Comparison of ENCODE assay signal across 16 cellular contexts in genomic region chr7:24966802-24967201, GRCh38. TPM values are rescaled to one million over a fixed set of nuclear protein-coding genes. Genes with fewer than 3 reads are reported as not detected.
DNase-seq lines count a peak whose midpoint lies in the region; ATAC-seq, FAIRE-seq and TF ChIP-seq lines count a peak whose summit lies in the region.
"Had no signal": no experiment of that assay in that cellular context is flagged by ENCODE, and none has a peak within 500 bp of the region (broad histone marks: within the 10 kb centered on the region; RNA-seq: fewer than 3 reads in every experiment).

No MANE protein-coding gene starts in this region.

- no peak overlapping the region for H2AFZ ChIP-seq in Loucy (ENCODE audit: low read length)
- no peak overlapping the region for H2AFZ ChIP-seq in GM12878 (ENCODE audit: control insufficient read depth, low read depth, low read length)

- no peaks in the 10 kb centered on the region for H3K9me3 ChIP-seq in Loucy (ENCODE audit: insufficient read depth, low read depth, low read length)
- H3K9me3 ChIP-seq in GM12878 (replicated peaks; ENCODE audit: control insufficient read depth, insufficient read depth, low read length), result no peaks in the 10 kb centered on the region
- H3K9me3 ChIP-seq: body of pancreas, heart left ventricle, thoracic aorta had no signal

- SMC1A ChIA-PET in GM12878 (lab: Charles Lee; ENCODE audit: uncharacterized antibody, unreplicated experiment), result interaction anchor here (1.2 to 12.8 kb wide), 17 partner anchors 11 to 145 kb away, joined by 3 to 189 read pairs (median 6); partner anchors contain the start of gene OSBPL3

- intact Hi-C loops in Calu3 (cut with micrococcal nuclease; ENCODE audit: unreplicated experiment) (loop anchor here (5.0 kb wide), 1 partner anchor 125 kb away; no protein-coding TSS in a partner anchor), GM12878 (cut with micrococcal nuclease; ENCODE audit: unreplicated experiment) (loop anchor here (1.0 to 10.0 kb wide), 4 partner anchors 68 to 1372 kb away; partner anchors contain the start of gene CCDC126)

- in situ Hi-C loops in GM12878 (cut with MboI), result no loop called here

- H4K20me1 ChIP-seq in Loucy (ENCODE audit: insufficient read depth, low read length, poor library complexity, severe bottlenecking) (peaks cover 66% of the 10 kb centered on the region), GM12878 (ENCODE audit: control insufficient read depth, insufficient read depth) (no peaks in the 10 kb centered on the region)

- no peak for TF ChIP-seq RAD21 in GM12878 (IDR thresholded peaks at IDR 0.05; ENCODE audit: insufficient read depth, low read depth, low read length)

- H3K9ac ChIP-seq in Loucy (ENCODE audit: low read depth, low read length, poor library complexity, severe bottlenecking) (peak overlapping the region; percentile 31), GM12878 (ENCODE audit: control insufficient read depth, insufficient read depth, low read length) (no peak overlapping the region)

- TF ChIP-seq CTCF in Calu3 (IDR thresholded peaks at IDR 0.05; ENCODE audit: unreplicated experiment), result no peak
- no peak for TF ChIP-seq CTCF in Loucy (conservative IDR thresholded peaks at IDR 0.05; ENCODE audit: low read length)
- no peak for TF ChIP-seq CTCF in GM12878 (IDR thresholded peaks at IDR 0.05 in 2 of 3, conservative IDR thresholded peaks at IDR 0.05 in 1 of 3; ENCODE audit: control insufficient read depth in 2 of 3, extremely low read depth in 1 of 3, insufficient read depth in 1 of 3, low read depth in 3 of 3, low read length in 3 of 3)

- TF ChIP-seq EP300 in GM12878 (IDR thresholded peaks at IDR 0.05; ENCODE audit: borderline replicate concordance in 1 of 2, control insufficient read depth in 1 of 2, low read depth in 2 of 2, low read length in 2 of 2), result no peak

- CTCF ChIA-PET in Calu3 (lab: Charles Lee), result interaction anchor here (0.5 to 1.8 kb wide), 6 partner anchors 9 to 138 kb away, joined by 3 to 6 read pairs (median 4); no protein-coding TSS in a partner anchor
- CTCF ChIA-PET in GM12878 (lab: Yijun Ruan, JAX), result interaction anchor here (0.9 to 2.8 kb wide), 12 partner anchors 13 to 154 kb away, joined by 3 to 43 read pairs (median 4); partner anchors contain the start of gene OSBPL3

- DNase-seq in Calu3, result no peak
- DNase-seq in GM12878 (ENCODE audit: low read depth, low spot score), result no peak
- no peak for DNase-seq in memory B cell (ENCODE audit: low spot score in 2 of 2)
- no peak for DNase-seq in kidney glomerular epithelial cell (lab: John Stamatoyannopoulos, UW)
- DNase-seq in cerebellum (ENCODE audit: low spot score), result no peak
- DNase-seq: COR-L47, endodermal cell, heart left ventricle, KG1, NCI-H1694 treated with DMSO at 0.1 percent for 48 hours, NCI-H82, SIG-M5 had no signal

- peak overlapping the region; percentile 42 for H3K4me2 ChIP-seq in Loucy (ENCODE audit: low read depth, low read length, poor library complexity, severe bottlenecking)
- H3K4me2 ChIP-seq in GM12878 (ENCODE audit: control insufficient read depth, insufficient read depth), result peak overlapping the region; percentile 88; the same call in 1 of the 2 replicates

- H3K4me3 Mint-ChIP-seq in Calu3 (ENCODE audit: low read depth, unreplicated experiment) (peak overlapping the region; percentile 65), memory B cell (no peak overlapping the region)
- H3K4me3 Mint-ChIP-seq: endodermal cell had no signal

- TF ChIP-seq POLR2A in GM12878 (IDR thresholded peaks at IDR 0.05; ENCODE audit: low read depth, low read length), result no peak

- WGBS in GM12878 (ENCODE audit: insufficient coverage, insufficient replicate concordance, low lambda C conversion rate, missing lambda C conversion rate), result 36% methylated on average over 1 of the region's 1 CpG

- H3K4me3 ChIP-seq in Loucy (ENCODE audit: low read length, poor library complexity, severe bottlenecking), result no peak overlapping the region
- no peak overlapping the region for H3K4me3 ChIP-seq in GM12878
- H3K4me3 ChIP-seq: body of pancreas, heart left ventricle, thoracic aorta had no signal

- peaks cover 28% of the 10 kb centered on the region for H3K36me3 Mint-ChIP-seq in Calu3 (ENCODE audit: insufficient read depth, unreplicated experiment)
- peaks cover 2% of the 10 kb centered on the region for H3K36me3 Mint-ChIP-seq in memory B cell

- no peaks in the 10 kb centered on the region for H3K36me3 ChIP-seq in Loucy (ENCODE audit: insufficient read depth, low read length)
- H3K36me3 ChIP-seq in GM12878 (ENCODE audit: control insufficient read depth in 2 of 2, insufficient read depth in 2 of 2, low read length in 1 of 2), result no peaks in the 10 kb centered on the region
- H3K36me3 ChIP-seq: heart left ventricle, thoracic aorta had no signal

- H3K27me3 Mint-ChIP-seq in Calu3 (ENCODE audit: unreplicated experiment) (no peaks in the 10 kb centered on the region), memory B cell (no peaks in the 10 kb centered on the region)

- peaks cover 81% of the 10 kb centered on the region for H3K4me1 Mint-ChIP-seq in Calu3 (ENCODE audit: low read depth, unreplicated experiment)
- H3K4me1 Mint-ChIP-seq in memory B cell, result peaks cover 51% of the 10 kb centered on the region

- BruUV-seq in Calu3 (replicated peaks; lab: Mats Ljungman, UMichigan) (no TSS peak), GM12878 (replicated peaks; lab: Mats Ljungman, UMichigan) (no TSS peak)

- no peaks in the 10 kb centered on the region for H3K9me2 ChIP-seq in Loucy (replicated peaks; ENCODE audit: low read depth, low read length)

- H3K4me1 ChIP-seq in Loucy (ENCODE audit: insufficient read depth, low read length, poor library complexity, severe bottlenecking) (peaks cover 71% of the 10 kb centered on the region), GM12878 (ENCODE audit: control insufficient read depth, insufficient read depth, low read length) (peaks cover 72% of the 10 kb centered on the region)

- RAD21 ChIA-PET in GM12878 (lab: Charles Lee; ENCODE audit: unreplicated experiment), result interaction anchor here (0.7 to 10.0 kb wide), 12 partner anchors 11 to 1195 kb away, joined by 3 to 106 read pairs (median 7); partner anchors contain the start of gene OSBPL3

- ATAC-seq in GM12878 (no peak), memory B cell (ENCODE audit: low read depth) (no peak), HG03095 (IDR thresholded peaks at IDR 0.05; ENCODE audit: unreplicated experiment) (no peak)
- ATAC-seq: heart left ventricle had no signal

- no peak for FAIRE-seq in GM12878 (lab: Jason Lieb, UNC)

- H3K27me3 ChIP-seq in Loucy (ENCODE audit: insufficient read depth, low read length, poor library complexity, severe bottlenecking), result no peaks in the 10 kb centered on the region
- H3K27me3 ChIP-seq in GM12878 (replicated peaks in 1 of 2; ENCODE audit: control insufficient read depth in 2 of 2, insufficient read depth in 2 of 2, low read length in 1 of 2), result no peaks in the 10 kb centered on the region
- H3K27me3 ChIP-seq: body of pancreas, heart left ventricle had no signal

- H3K27ac Mint-ChIP-seq in Calu3 (ENCODE audit: unreplicated experiment), result peak overlapping the region; percentile 98
- H3K27ac Mint-ChIP-seq in memory B cell, result peak overlapping the region; percentile 88
- H3K27ac Mint-ChIP-seq: endodermal cell had no signal

- no peaks in the 10 kb centered on the region for H3K9me3 Mint-ChIP-seq in Calu3 (ENCODE audit: low read depth, unreplicated experiment)
- H3K9me3 Mint-ChIP-seq in memory B cell, result no peaks in the 10 kb centered on the region
- H3K9me3 Mint-ChIP-seq: endodermal cell had no signal

- POLR2A ChIA-PET in GM12878 (lab: Charles Lee), result interaction anchor here (1.1 to 7.0 kb wide), 8 partner anchors 13 to 146 kb away, joined by 3 to 68 read pairs (median 5); partner anchors contain the start of gene OSBPL3

- peak overlapping the region; percentile 82 for H3K27ac ChIP-seq in GM12878 (ENCODE audit: control insufficient read depth, insufficient read depth)
- H3K27ac ChIP-seq: heart left ventricle, thoracic aorta had no signal

- peaks cover 96% of the 10 kb centered on the region for H3K79me2 ChIP-seq in Loucy (ENCODE audit: insufficient read depth, low read length)
- peaks cover 92% of the 10 kb centered on the region for H3K79me2 ChIP-seq in GM12878 (ENCODE audit: control insufficient read depth, insufficient read depth, low read length)

- H3F3A ChIP-seq in Loucy (ENCODE audit: low read depth), result peaks cover 15% of the 10 kb centered on the region; the same call in 1 of the 2 replicates

TF ChIP-seq in GM12878, 131 proteins besides CTCF, POLR2A, EP300 and RAD21:
- TF ChIP-seq ASH2L (IDR thresholded peaks at IDR 0.05; ENCODE audit: borderline replicate concordance, low read depth) (no peak), SREBF1 (IDR thresholded peaks at IDR 0.05; ENCODE audit: low read length) (no peak), STAT3 (IDR thresholded peaks at IDR 0.05; ENCODE audit: low read depth, low read length) (no peak), CHD1 (IDR thresholded peaks at IDR 0.05; ENCODE audit: low read depth, low read length) (no peak), NR2F1 (conservative IDR thresholded peaks at IDR 0.05) (no peak), SIX5 (IDR thresholded peaks at IDR 0.05; ENCODE audit: low read depth, low read length, severe bottlenecking) (no peak)

RNA-seq across cellular contexts. Expression of gene OSBPL3, which starts 13.2 kb away (rescaled TPM):
- total RNA-seq in Calu3 (2022) (124 and 136 TPM in 2 replicates), GM12878 (2014; rRNA removed) (26.3 and 29.3 TPM in 2 replicates), GM12878 (2014; rRNA removed; fragmentation: Illumina TruSeq; extraction: Trizol) (27.8 and 28.2 TPM in 2 replicates), GM12878 (2021) (34.0 and 46.6 TPM in 2 replicates), cerebellum (17.0 TPM)
- total RNA-seq in GM12878 (2013; cell fraction: nucleolus; rRNA removed), result 60.2 and 64.2 TPM in 2 replicates
- polyA plus RNA-seq in GM12878 (2011; ENCODE audit: low read depth), result 8.9 TPM
- polyA plus RNA-seq in GM12878 (2011; rRNA removed) (26.1 and 28.0 TPM in 2 replicates), GM12878 (2014; fragmentation: Illumina TruSeq; extraction: Trizol) (23.3 and 26.6 TPM in 2 replicates), GM12878 (2014; fragmentation: Nextera tagmentation; extraction: Ambion mirVana) (10 to 100 TPM in 1 of 2 experiments, 1 to 10 TPM in 1; 6.1 to 15.2 TPM), GM12878 (2014; rRNA removed) (24.2 and 28.1 TPM in 2 replicates), GM12878 (2016; fragmentation: Nextera tagmentation; extraction: Ambion mirVana) (10 to 100 TPM; 33.3 to 38.1 TPM)
- polyA plus RNA-seq in GM12878 (2011; cell fraction: cytosol; rRNA removed), result 14.5 and 15.8 TPM in 2 replicates
- 77.3 and 96.7 TPM in 2 replicates for polyA plus RNA-seq in GM12878 (2011; cell fraction: nucleus; rRNA removed)
- polyA plus RNA-seq in GM12878 (2012), result 11.0 and 12.1 TPM in 2 replicates
- polyA minus RNA-seq in GM12878 (2011; rRNA and poly(A)+ RNA removed), result 39.3 and 41.8 TPM in 2 replicates
- polyA minus RNA-seq in GM12878 (2011; cell fraction: cytosol; rRNA and poly(A)+ RNA removed), result 7.9 and 12.3 TPM in 2 replicates
- 34.5 and 77.9 TPM in 2 replicates for polyA minus RNA-seq in GM12878 (2011; cell fraction: nucleus; rRNA and poly(A)+ RNA removed)
